Comparison of ENCODE assay signal across 12 cellular contexts in genomic region chr11:117998201-117998579, GRCh38. TPM values are rescaled to one million over a fixed set of nuclear protein-coding genes. Genes with fewer than 3 reads are reported as not detected.
DNase-seq lines count a peak whose midpoint lies in the region; ATAC-seq and TF ChIP-seq lines count a peak whose summit lies in the region.
"Had no signal": no experiment of that assay in that cellular context is flagged by ENCODE, and none has a peak within 500 bp of the region (broad histone marks: within the 10 kb centered on the region; RNA-seq: fewer than 3 reads in every experiment).

No MANE protein-coding gene starts in this region.

- no peaks in the 10 kb centered on the region for H3K9me3 Mint-ChIP-seq in activated CD4-positive, alpha-beta T cell treated with anti-CD3 and anti-CD28 coated beads, Interleukin-2, amount 10 ng/mL, durations not matched to agents 7 days and 5 days
- H3K9me3 Mint-ChIP-seq in mesothelial cell of epicardium, result peaks cover 4% of the 10 kb centered on the region

- no peak overlapping the region for H3K4me3 Mint-ChIP-seq in activated CD4-positive, alpha-beta T cell treated with anti-CD3 and anti-CD28 coated beads, Interleukin-2, amount 10 ng/mL, durations not matched to agents 7 days and 5 days
- no peak overlapping the region for H3K4me3 Mint-ChIP-seq in mesothelial cell of epicardium

- H3K4me1 ChIP-seq in breast epithelium, result no peaks in the 10 kb centered on the region
- H3K4me1 ChIP-seq: A549 had no signal

- CTCF ChIA-PET in activated CD4-positive, alpha-beta T cell treated with anti-CD3 and anti-CD28 coated beads, Interleukin-2, amount 10 ng/mL, durations not matched to agents 7 days and 5 days (lab: Charles Lee), result interaction anchor here (0.9 to 5.7 kb wide), 8 partner anchors 13 to 84 kb away, joined by 3 to 42 read pairs (median 10); partner anchors contain the start of gene IL10RA

- intact Hi-C loops in breast epithelium (cut with DNase I; ENCODE audit: low total_unique reads), result no loop called here

- TF ChIP-seq CTCF in breast epithelium (IDR thresholded peaks at IDR 0.05) (no peak), mesothelial cell of epicardium (IDR thresholded peaks at IDR 0.05; ENCODE audit: unreplicated experiment) (no peak)

- POLR2A ChIA-PET in activated CD4-positive, alpha-beta T cell treated with anti-CD3 and anti-CD28 coated beads, Interleukin-2, amount 10 ng/mL, durations not matched to agents 7 days and 5 days (lab: Charles Lee), result no interaction called here

- H3K36me3 Mint-ChIP-seq in activated CD4-positive, alpha-beta T cell treated with anti-CD3 and anti-CD28 coated beads, Interleukin-2, amount 10 ng/mL, durations not matched to agents 7 days and 5 days (ENCODE audit: low read depth), result peaks cover 90% of the 10 kb centered on the region
- no peaks in the 10 kb centered on the region for H3K36me3 Mint-ChIP-seq in mesothelial cell of epicardium

- no peaks in the 10 kb centered on the region for H3K27me3 Mint-ChIP-seq in activated CD4-positive, alpha-beta T cell treated with anti-CD3 and anti-CD28 coated beads, Interleukin-2, amount 10 ng/mL, durations not matched to agents 7 days and 5 days
- H3K27me3 Mint-ChIP-seq in mesothelial cell of epicardium (ENCODE audit: low read depth), result peaks cover 1% of the 10 kb centered on the region

- peaks cover 96% of the 10 kb centered on the region for H3K4me1 Mint-ChIP-seq in activated CD4-positive, alpha-beta T cell treated with anti-CD3 and anti-CD28 coated beads, Interleukin-2, amount 10 ng/mL, durations not matched to agents 7 days and 5 days
- peaks cover 12% of the 10 kb centered on the region for H3K4me1 Mint-ChIP-seq in mesothelial cell of epicardium

- H3K4me3 ChIP-seq in breast epithelium (no peak overlapping the region), H7 (ENCODE audit: insufficient read depth, low read depth, low read length) (no peak overlapping the region)
- H3K4me3 ChIP-seq: A549, cardiac muscle cell had no signal

- peak overlapping the region; percentile 79 for H3K27ac Mint-ChIP-seq in activated CD4-positive, alpha-beta T cell treated with anti-CD3 and anti-CD28 coated beads, Interleukin-2, amount 10 ng/mL, durations not matched to agents 7 days and 5 days
- H3K27ac Mint-ChIP-seq in mesothelial cell of epicardium, result no peak overlapping the region

- no peak for DNase-seq in activated CD4-positive, alpha-beta T cell treated with anti-CD3 and anti-CD28 coated beads, Interleukin-2, amount 10 ng/mL, durations not matched to agents 7 days and 5 days
- no peak for DNase-seq in activated CD4-positive, alpha-beta T cell treated with anti-CD3 and anti-CD28 coated beads for 48 hours
- DNase-seq in stimulated activated CD8-positive, alpha-beta memory T cell treated with anti-CD3 and anti-CD28 coated beads, Interleukin-4, amount 100 ng/mL, for 48 hours, result peak; percentile 50
- DNase-seq in breast epithelium (ENCODE audit: low spot score in 2 of 2) (no peak), mesothelial cell of epicardium (ENCODE audit: low spot score in 2 of 2, unreplicated experiment in 2 of 2) (no peak), H7 (no peak)
- DNase-seq: stimulated activated CD4-positive, alpha-beta T cell treated with anti-CD3 and anti-CD28 coated beads, Interleukin-4, amount 100 ng/mL, for 24 hours had no signal

- no peak for TF ChIP-seq POLR2A in breast epithelium (IDR thresholded peaks at IDR 0.05)

- no peak overlapping the region for H3K27ac ChIP-seq in breast epithelium
- H3K27ac ChIP-seq: A549, cardiac muscle cell, VCaP had no signal

- H3K9me3 ChIP-seq in breast epithelium, result no peaks in the 10 kb centered on the region
- H3K9me3 ChIP-seq: A549 had no signal

- H3K27me3 ChIP-seq in breast epithelium (no peaks in the 10 kb centered on the region), H7 (ENCODE audit: control insufficient read depth, insufficient read depth, low read length) (no peaks in the 10 kb centered on the region)
- H3K27me3 ChIP-seq: cardiac muscle cell had no signal

- peak; percentile 49 for ATAC-seq in GM21825 (IDR thresholded peaks at IDR 0.05; ENCODE audit: unreplicated experiment)
- peak; percentile 56 for ATAC-seq in HG03521 (IDR thresholded peaks at IDR 0.05; ENCODE audit: unreplicated experiment)
- ATAC-seq: A549 had no signal

- no peaks in the 10 kb centered on the region for H3K36me3 ChIP-seq in breast epithelium
- no peaks in the 10 kb centered on the region for H3K36me3 ChIP-seq in H7 (replicated peaks; ENCODE audit: control insufficient read depth, insufficient read depth, low read length)
- H3K36me3 ChIP-seq: cardiac muscle cell had no signal

RNA-seq across cellular contexts. Expression of gene IL10RA, which starts 12.0 kb away (rescaled TPM):
- 100 to 1,000 TPM; 161 to 187 TPM for total RNA-seq in activated CD4-positive, alpha-beta T cell treated with anti-CD3 and anti-CD28 coated beads, Interleukin-2, amount 10 ng/mL, durations not matched to agents 7 days and 5 days
- 10 to 100 TPM in 2 of 3 donors, 1 to 10 TPM in 1; 9.8 to 47.5 (median 13.3) TPM for total RNA-seq in breast epithelium
- 0.38 to 0.78 TPM (median 0.42 TPM) in 3 replicates for total RNA-seq in mesothelial cell of epicardium
- total RNA-seq in H7 (2014; rRNA removed; shearing (Covaris generic)), result not detected in 2 replicates
- total RNA-seq: cardiac muscle cell had no signal
